Comparison of ENCODE assay signal across 14 cellular contexts in the genomic region with DNA sequence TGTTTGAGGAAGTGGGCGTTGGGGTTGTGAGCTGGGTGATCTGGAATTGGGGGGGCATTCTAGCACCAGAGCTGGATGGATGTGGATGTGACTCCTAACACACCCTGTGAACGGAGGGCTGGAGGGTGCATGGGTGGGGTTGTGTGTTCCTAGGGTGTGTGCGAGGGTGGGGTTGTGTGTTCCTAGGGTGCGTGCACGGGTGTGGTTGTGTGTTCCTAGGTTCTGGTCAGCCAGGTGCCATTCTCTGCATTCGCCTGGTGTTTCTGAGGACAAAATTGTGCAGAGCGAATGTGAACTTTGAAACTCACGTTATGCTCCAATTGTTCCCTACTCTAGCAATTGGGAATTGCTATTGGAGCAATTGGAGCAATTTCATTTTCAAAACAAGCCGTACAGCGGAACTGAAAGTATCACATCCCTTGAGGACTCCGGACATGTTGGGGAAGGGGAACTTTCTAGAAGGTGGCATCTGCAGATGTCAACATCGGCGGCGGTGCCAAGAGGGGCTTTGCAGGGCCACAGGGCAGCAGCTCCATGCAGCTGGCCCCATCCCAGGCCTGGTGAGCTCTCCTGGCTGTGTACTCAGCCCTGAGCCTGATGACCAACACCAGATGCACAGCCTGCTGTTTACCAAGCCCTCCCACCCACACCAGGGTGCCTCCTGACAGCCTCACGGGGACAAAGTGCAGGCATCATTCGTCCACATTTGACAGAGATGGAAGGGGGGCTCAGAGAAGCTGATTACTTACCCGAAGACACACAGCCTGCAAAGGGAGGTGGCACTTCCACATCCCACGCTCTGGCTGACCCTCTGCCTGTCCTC.
DNase-seq lines count a peak whose midpoint lies in the region; ATAC-seq and TF ChIP-seq lines count a peak whose summit lies in the region.
"Had no signal": no experiment of that assay in that cellular context is flagged by ENCODE, and none has a peak within 500 bp of the region (broad histone marks: within the 10 kb centered on the region; RNA-seq: fewer than 3 reads in every experiment).

No MANE protein-coding gene starts in this region.

- H3K27me3 ChIP-seq in BLaER1 (no peaks in the 10 kb centered on the region), colonic mucosa (no peaks in the 10 kb centered on the region), mucosa of stomach (ENCODE audit: control insufficient read depth, insufficient read depth, low read length) (no peaks in the 10 kb centered on the region), aorta (ENCODE audit: control insufficient read depth in 1 of 2, insufficient read depth in 2 of 2, low read length in 1 of 2) (no peaks in the 10 kb centered on the region)

- DNase-seq in MV-4-11 (lab: John Stamatoyannopoulos, UW) = peak; percentile 74
- DNase-seq in colonic mucosa = peak; percentile 98
- DNase-seq in aorta = no peak
- no peak for DNase-seq in UCSD-AML1 (lab: John Stamatoyannopoulos, UW; ENCODE audit: unreplicated experiment)
- no peak for DNase-seq in substantia nigra (lab: John Stamatoyannopoulos, UW)
- DNase-seq: activated CD8-positive, alpha-beta memory T cell treated with anti-CD3 and anti-CD28 coated beads for 24 hours; MM.1S had no signal

- intact Hi-C loops in colonic mucosa (cut with DNase I) = no loop called here
- intact Hi-C loops in aorta (cut with DNase I) = loop anchor here in 1 of 2 donors (5.0 kb wide), 1 partner anchor 260 kb away; no protein-coding TSS in a partner anchor

- H3K9ac ChIP-seq in BLaER1 = no peak overlapping the region
- H3K9ac ChIP-seq in colonic mucosa (ENCODE audit: low read depth in 2 of 2, low read length in 2 of 2) = peak overlapping the region; percentile 59 to 70
- H3K9ac ChIP-seq in mucosa of stomach (ENCODE audit: low read length) = peak overlapping the region; percentile 30
- H3K9ac ChIP-seq: parathyroid adenoma had no signal

- no peaks in the 10 kb centered on the region for H4K20me1 ChIP-seq in BLaER1

- WGBS in aorta, 2 donors = 83 to 85% methylated on average over 18 of the region's 18 CpGs

- no peak for TF ChIP-seq CTCF in colonic mucosa (IDR thresholded peaks at IDR 0.05)

- H3K4me1 ChIP-seq in BLaER1 (peaks cover 57% of the 10 kb centered on the region), colonic mucosa (peaks cover 11% of the 10 kb centered on the region), mucosa of stomach (ENCODE audit: control insufficient read depth, insufficient read depth, low read length) (peaks cover 41% of the 10 kb centered on the region), aorta (ENCODE audit: control insufficient read depth in 1 of 2, insufficient read depth in 2 of 2, low read length in 2 of 2) (no peaks in the 10 kb centered on the region)

- H3K27ac ChIP-seq in BLaER1 (peak overlapping the region; percentile 68), colonic mucosa (peak overlapping the region; percentile 91), aorta (ENCODE audit: low read depth in 1 of 2, low read length in 2 of 2) (no peak overlapping the region), substantia nigra (ENCODE audit: low read depth, low read length, poor library complexity, severe bottlenecking) (no peak overlapping the region)
- H3K27ac ChIP-seq: parathyroid adenoma had no signal

- H3K4me3 ChIP-seq in BLaER1 (no peak overlapping the region), colonic mucosa (no peak overlapping the region), mucosa of stomach (ENCODE audit: low read length) (peak overlapping the region; percentile 24), aorta (ENCODE audit: low read length in 2 of 2) (no peak overlapping the region)
- H3K4me3 ChIP-seq: smooth muscle cell had no signal

- H3K9me3 ChIP-seq in BLaER1 (peaks cover 25% of the 10 kb centered on the region), colonic mucosa (no peaks in the 10 kb centered on the region), mucosa of stomach (ENCODE audit: control insufficient read depth, low read length) (no peaks in the 10 kb centered on the region), aorta (ENCODE audit: control insufficient read depth, low read length) (peaks cover 3% of the 10 kb centered on the region)

- ATAC-seq in HG02870 (IDR thresholded peaks at IDR 0.05; ENCODE audit: unreplicated experiment) = no peak
- ATAC-seq in aorta (ENCODE audit: low FRiP score) = no peak
- ATAC-seq: activated T-helper 17 cell treated with anti-CD3 and anti-CD28 coated beads, Interleukin-2, amount 50 U/mL, for 72 hours; stimulated activated memory B cell treated with anti-CD40 and anti-IgM and Interleukin-4, amounts not matched to agents 10 μg/mL and 1 μg/mL and 100 μg/mL, for 72 hours had no signal

- peak overlapping the region; percentile 75 for H3K4me2 ChIP-seq in BLaER1
- H3K4me2 ChIP-seq: smooth muscle cell had no signal

- H3K36me3 ChIP-seq in BLaER1 (0 out of 2 replicates have a peak, but pooled peaks cover 3% of the 10 kb centered on the region), colonic mucosa (no peaks in the 10 kb centered on the region), mucosa of stomach (ENCODE audit: control insufficient read depth, insufficient read depth, low read length) (no peaks in the 10 kb centered on the region), aorta (ENCODE audit: control insufficient read depth in 1 of 2, insufficient read depth in 2 of 2, low read length in 1 of 2) (no peaks in the 10 kb centered on the region)

Comparison
In these comparisons a context has a peak if more than half of its experiments do, and no peak if none do; other contexts are left out.
1. H3K27ac ChIP-seq: peak in BLaER1 (single experiment) and colonic mucosa (single experiment); none in aorta (0 of 2) and substantia nigra (single experiment).
2. DNase-seq: peak in MV-4-11 (single experiment) and colonic mucosa (single experiment); none in aorta (0 of 2), UCSD-AML1 (single experiment) and substantia nigra (0 of 49).